ENCODE assay signal across 23 cellular contexts in genomic region chr1:117779364-117779763, GRCh38.
"Had no signal": no experiment of that assay in that cellular context is flagged by ENCODE, and none has a peak within 500 bp of the region (broad histone marks: within the 10 kb centered on the region; RNA-seq: fewer than 3 reads in every experiment).

No MANE protein-coding gene starts in this region.

- H3K4me1 ChIP-seq: foreskin keratinocyte, left lung, lower lobe of right lung had no signal

- H3K36me3 ChIP-seq: esophagus muscularis mucosa, gastroesophageal sphincter, heart right ventricle, left lung, lower lobe of right lung had no signal

- FAIRE-seq: colon, endothelial cell of umbilical vein, frontal cortex, islet of Langerhans, keratinocyte had no signal

- H3K4me3 Mint-ChIP-seq: mesothelial cell of epicardium had no signal

- H3K27ac ChIP-seq: coronary artery, dorsolateral prefrontal cortex, esophagus muscularis mucosa, foreskin keratinocyte, gastroesophageal sphincter, heart right ventricle, left lung, lower lobe of right lung had no signal

- H3K27me3 ChIP-seq: dorsolateral prefrontal cortex, esophagus muscularis mucosa, foreskin keratinocyte, gastroesophageal sphincter, heart right ventricle, left lung had no signal

- DNase-seq: dermis blood vessel endothelial cell; dorsolateral prefrontal cortex; effector CD4-positive, alpha-beta T cell; effector memory CD4-positive, alpha-beta T cell; foreskin keratinocyte; head of caudate nucleus; heart right ventricle; hippocampal formation; left cardiac atrium; left lung; left ventricle myocardium superior; lower lobe of right lung; mesenchymal stem cell; mucosa of descending colon had no signal

- ATAC-seq: foreskin keratinocyte, gastroesophageal sphincter, heart right ventricle, left cardiac atrium, left lung, left ventricle myocardium superior, lower lobe of right lung, mucosa of descending colon had no signal

- H3K4me3 ChIP-seq: coronary artery, dorsolateral prefrontal cortex, esophagus muscularis mucosa, gastroesophageal sphincter, heart right ventricle, left lung, lower lobe of right lung, mucosa of descending colon had no signal

- H3K9me3 ChIP-seq: esophagus muscularis mucosa, gastroesophageal sphincter, left lung, lower lobe of right lung, mucosa of descending colon had no signal

- H3K27ac Mint-ChIP-seq: mesothelial cell of epicardium had no signal
